ENCODE assay signal across 8 cellular contexts in genomic region chr18:35041752-35042379, GRCh38. TPM values are rescaled to one million over a fixed set of nuclear protein-coding genes. Genes with fewer than 3 reads are reported as not detected.
DNase-seq lines count a peak whose midpoint lies in the region; ATAC-seq, FAIRE-seq and TF ChIP-seq lines count a peak whose summit lies in the region.

No MANE protein-coding gene starts in this region.

- peaks cover 81 to 89% (median 84%) of the 10 kb centered on the region in 10 experiments for H3K4me1 ChIP-seq in BLaER1 treated with 17β-estradiol and CSF1 and Interleukin-3, amounts not matched to agents 10 nM and 100 nM
- H3K4me1 ChIP-seq in HUES6 (ENCODE audit: control insufficient read depth, insufficient read depth, low read length), result peaks cover 33% of the 10 kb centered on the region

- H3K9ac ChIP-seq in BLaER1 treated with 17β-estradiol and CSF1 and Interleukin-3, amounts not matched to agents 10 nM and 100 nM, result peak overlapping the region; percentile 75 to 88 (median 83)
- H3K9ac ChIP-seq in HUES6 (ENCODE audit: low read length), result peak overlapping the region; percentile 72

- H3K4me1 Mint-ChIP-seq in T-helper 17 cell, result peaks cover 50% of the 10 kb centered on the region
- H3K4me1 Mint-ChIP-seq in nephron, result peaks cover 28% of the 10 kb centered on the region

- peak in 1 of 3 experiments; percentile 2 for TF ChIP-seq CTCF in nephron (IDR thresholded peaks at IDR 0.05; ENCODE audit: unreplicated experiment in 3 of 3)

- H3K27me3 ChIP-seq in BLaER1 treated with 17β-estradiol and CSF1 and Interleukin-3, amounts not matched to agents 10 nM and 100 nM, result no peaks in the 10 kb centered on the region
- H3K27me3 ChIP-seq in HUES6 (ENCODE audit: control insufficient read depth, insufficient read depth, low read length), result no peaks in the 10 kb centered on the region

- TF ChIP-seq POLR2A in erythroblast (IDR thresholded peaks at IDR 0.05; ENCODE audit: low read length), result no peak
- TF ChIP-seq POLR2A in GM18505 (IDR thresholded peaks at IDR 0.05; ENCODE audit: borderline replicate concordance, extremely low read depth, insufficient read depth, insufficient read length), result no peak

- no peaks in the 10 kb centered on the region for H3K9me3 ChIP-seq in BLaER1 treated with 17β-estradiol and CSF1 and Interleukin-3, amounts not matched to agents 10 nM and 100 nM (replicated peaks in 1 of 11)
- H3K9me3 ChIP-seq in HUES6 (ENCODE audit: control insufficient read depth, insufficient read depth, low read depth, low read length), result no peaks in the 10 kb centered on the region
- H3K9me3 ChIP-seq in T-helper 17 cell (ENCODE audit: control insufficient read depth, low read length, poor library complexity, severe bottlenecking), result no peaks in the 10 kb centered on the region

- H3K27me3 Mint-ChIP-seq in T-helper 17 cell (no peaks in the 10 kb centered on the region), nephron (ENCODE audit: low read depth) (no peaks in the 10 kb centered on the region)

- ATAC-seq in T-helper 17 cell, result no peak
- ATAC-seq in GM18505 (IDR thresholded peaks at IDR 0.05; ENCODE audit: unreplicated experiment), result no peak

- peak overlapping the region; percentile 33 to 92 (median 85); a peak in 21 of 22 replicates for H3K27ac ChIP-seq in BLaER1 treated with 17β-estradiol and CSF1 and Interleukin-3, amounts not matched to agents 10 nM and 100 nM
- 0 out of 2 replicates have a peak overlapping the region, but pooled peaks have one; percentile 1 for H3K27ac ChIP-seq in HUES6 (ENCODE audit: low read depth, low read length)

- DNase-seq in T-helper 17 cell, result no peak
- DNase-seq in erythroblast (lab: John Stamatoyannopoulos, UW), result peak; percentile 79 to 83
- no peak for DNase-seq in NCI-H774 (lab: John Stamatoyannopoulos, UW)
- no peak for DNase-seq in RCC 7860 (ENCODE audit: low spot score)

- no peak for FAIRE-seq in RCC 7860 (lab: Jason Lieb, UNC)

- peak overlapping the region; percentile 89 to 98 (median 91) for H3K4me2 ChIP-seq in BLaER1 treated with 17β-estradiol and CSF1 and Interleukin-3, amounts not matched to agents 10 nM and 100 nM

- H3K4me3 Mint-ChIP-seq in T-helper 17 cell, result peak overlapping the region; percentile 98
- peak overlapping the region; percentile 89 to 96 (median 92) for H3K4me3 Mint-ChIP-seq in nephron

- H3K27ac Mint-ChIP-seq in T-helper 17 cell (peak overlapping the region; percentile 97), nephron (peak overlapping the region; percentile 70 to 94 (median 93))

- H3K9me3 Mint-ChIP-seq in nephron, result no peaks in the 10 kb centered on the region

- H3K36me3 Mint-ChIP-seq in T-helper 17 cell (ENCODE audit: low read depth), result peaks cover 7% of the 10 kb centered on the region
- no peaks in the 10 kb centered on the region for H3K36me3 Mint-ChIP-seq in nephron (ENCODE audit: low read depth)

- H3K36me3 ChIP-seq in BLaER1 treated with 17β-estradiol and CSF1 and Interleukin-3, amounts not matched to agents 10 nM and 100 nM, result no peaks in the 10 kb centered on the region
- no peaks in the 10 kb centered on the region for H3K36me3 ChIP-seq in HUES6 (ENCODE audit: control insufficient read depth, insufficient read depth, low read length)

- H3K4me3 ChIP-seq in BLaER1 treated with 17β-estradiol and CSF1 and Interleukin-3, amounts not matched to agents 10 nM and 100 nM, result peak overlapping the region; percentile 72 to 94 (median 85)
- peak overlapping the region; percentile 79 for H3K4me3 ChIP-seq in HUES6 (ENCODE audit: low read depth, low read length)

- peaks cover 0 to 32% (median 3%) of the 10 kb centered on the region in 11 experiments; a peak in 6 of 22 replicates for H4K20me1 ChIP-seq in BLaER1 treated with 17β-estradiol and CSF1 and Interleukin-3, amounts not matched to agents 10 nM and 100 nM

RNA-seq across cellular contexts. Expression of gene MAPRE2, which starts 0.7 kb away (rescaled TPM):
- 100 to 1,000 TPM in 1 of 2 donors, 10 to 100 TPM in 1; 91.4 to 111 TPM for total RNA-seq in T-helper 17 cell

Comparison
In these comparisons a context has a peak if more than half of its experiments do, and no peak if none do; other contexts are left out.
1. DNase-seq: peak in erythroblast (2 of 2); none in T-helper 17 cell (0 of 3), NCI-H774 (single experiment) and RCC 7860 (single experiment).